In the genomic region with DNA sequence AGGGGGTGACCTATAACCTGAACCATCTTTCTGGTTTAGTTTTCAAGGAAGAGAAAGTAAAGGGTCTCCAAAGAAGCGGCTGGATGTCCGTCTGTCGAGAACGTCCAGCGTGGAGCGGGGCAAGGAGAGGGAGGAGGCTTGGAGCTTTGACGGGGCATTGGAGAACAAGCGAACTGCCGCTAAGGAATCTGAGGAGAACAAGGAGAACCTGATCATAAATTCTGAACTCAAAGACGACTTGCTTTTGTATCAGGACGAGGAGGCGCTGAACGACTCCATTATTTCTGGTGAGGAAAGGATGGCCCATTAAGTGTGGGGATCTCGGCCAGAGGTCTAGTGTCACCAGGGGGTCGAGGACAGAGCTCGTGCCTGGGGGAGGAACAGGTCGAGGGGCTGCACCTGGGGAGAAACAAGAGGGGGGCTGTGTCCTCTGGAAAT, we compare ENCODE assay signal across 20 cellular contexts.
DNase-seq lines count a peak whose midpoint lies in the region; ATAC-seq and TF ChIP-seq lines count a peak whose summit lies in the region.
"Had no signal": no experiment of that assay in that cellular context is flagged by ENCODE, and none has a peak within 500 bp of the region (broad histone marks: within the 10 kb centered on the region; RNA-seq: fewer than 3 reads in every experiment).

No MANE protein-coding gene starts in this region.

- no peaks in the 10 kb centered on the region for H3K9me3 Mint-ChIP-seq in neural crest cell
- H3K9me3 Mint-ChIP-seq: CD4-positive, alpha-beta memory T cell had no signal

- ATAC-seq in GM21447 (IDR thresholded peaks at IDR 0.05; ENCODE audit: unreplicated experiment), result no peak
- ATAC-seq: Right ventricle myocardium inferior had no signal

- H3K4me3 ChIP-seq in MG63, result no peak overlapping the region
- H3K4me3 ChIP-seq: BLaER1 treated with 17β-estradiol and CSF1 and Interleukin-3, amounts not matched to agents 10 nM and 100 nM; Peyer's patch had no signal

- no peaks in the 10 kb centered on the region for H3K36me3 ChIP-seq in MG63
- H3K36me3 ChIP-seq: Peyer's patch had no signal

- no peak for TF ChIP-seq CTCF in neural crest cell (conservative IDR thresholded peaks at IDR 0.05)

- peak overlapping the region; percentile 36 for H3K27ac Mint-ChIP-seq in neural crest cell (ENCODE audit: unreplicated experiment)
- H3K27ac Mint-ChIP-seq: CD4-positive, alpha-beta memory T cell; IgD-negative memory B cell had no signal

- H3K36me3 Mint-ChIP-seq in neural crest cell (ENCODE audit: low read depth), result no peaks in the 10 kb centered on the region
- H3K36me3 Mint-ChIP-seq: CD4-positive, alpha-beta memory T cell; IgD-negative memory B cell had no signal

- H3K27me3 ChIP-seq in MG63, result no peaks in the 10 kb centered on the region
- H3K27me3 ChIP-seq: BLaER1 treated with 17β-estradiol and CSF1 and Interleukin-3, amounts not matched to agents 10 nM and 100 nM; Peyer's patch had no signal

- no peaks in the 10 kb centered on the region for H3K9me3 ChIP-seq in MG63
- H3K9me3 ChIP-seq: BLaER1 treated with 17β-estradiol and CSF1 and Interleukin-3, amounts not matched to agents 10 nM and 100 nM; Caco-2; Peyer's patch had no signal

- no peak overlapping the region for H3K4me3 Mint-ChIP-seq in neural crest cell
- H3K4me3 Mint-ChIP-seq: CD4-positive, alpha-beta memory T cell; IgD-negative memory B cell had no signal

- peak; percentile 30 for DNase-seq in activated CD8-positive, alpha-beta memory T cell treated with anti-CD3 and anti-CD28 coated beads for 24 hours
- no peak for DNase-seq in activated CD8-positive, alpha-beta memory T cell treated with anti-CD3 and anti-CD28 coated beads, Interleukin-2, amount 50 U/mL, for 4 hours
- peak; percentile 13 for DNase-seq in activated CD8-positive, alpha-beta memory T cell treated with anti-CD3 and anti-CD28 coated beads, Interleukin-2, amount 50 U/mL, for 48 hours
- no peak for DNase-seq in neural crest cell (ENCODE audit: low read depth, low spot score)
- peak; percentile 34 for DNase-seq in ureter (ENCODE audit: low spot score)
- DNase-seq in MG63, result no peak
- DNase-seq: CD4-positive, alpha-beta memory T cell; DND-41; MV-4-11; NCI-H1105 treated with DMSO at 0.1 percent for 48 hours; NCI-H1694; NCI-H2081 treated with DMSO at 0.1 percent for 48 hours; NCI-H446; NCI-H526 had no signal

- no peaks in the 10 kb centered on the region for H3K27me3 Mint-ChIP-seq in neural crest cell (ENCODE audit: low read depth)

- peaks cover 15% of the 10 kb centered on the region for H3K4me1 Mint-ChIP-seq in neural crest cell
- H3K4me1 Mint-ChIP-seq: CD4-positive, alpha-beta memory T cell had no signal

Comparison
In these comparisons a context has a peak if more than half of its experiments do, and no peak if none do; other contexts are left out.
1. DNase-seq: peak in activated CD8-positive, alpha-beta memory T cell treated with anti-CD3 and anti-CD28 coated beads for 24 hours (single experiment), activated CD8-positive, alpha-beta memory T cell treated with anti-CD3 and anti-CD28 coated beads, Interleukin-2, amount 50 U/mL, for 48 hours (single experiment) and ureter (single experiment); none in activated CD8-positive, alpha-beta memory T cell treated with anti-CD3 and anti-CD28 coated beads, Interleukin-2, amount 50 U/mL, for 4 hours (single experiment), neural crest cell (single experiment) and MG63 (single experiment).